Comparison of ENCODE assay signal across 12 cellular contexts in the genomic region with DNA sequence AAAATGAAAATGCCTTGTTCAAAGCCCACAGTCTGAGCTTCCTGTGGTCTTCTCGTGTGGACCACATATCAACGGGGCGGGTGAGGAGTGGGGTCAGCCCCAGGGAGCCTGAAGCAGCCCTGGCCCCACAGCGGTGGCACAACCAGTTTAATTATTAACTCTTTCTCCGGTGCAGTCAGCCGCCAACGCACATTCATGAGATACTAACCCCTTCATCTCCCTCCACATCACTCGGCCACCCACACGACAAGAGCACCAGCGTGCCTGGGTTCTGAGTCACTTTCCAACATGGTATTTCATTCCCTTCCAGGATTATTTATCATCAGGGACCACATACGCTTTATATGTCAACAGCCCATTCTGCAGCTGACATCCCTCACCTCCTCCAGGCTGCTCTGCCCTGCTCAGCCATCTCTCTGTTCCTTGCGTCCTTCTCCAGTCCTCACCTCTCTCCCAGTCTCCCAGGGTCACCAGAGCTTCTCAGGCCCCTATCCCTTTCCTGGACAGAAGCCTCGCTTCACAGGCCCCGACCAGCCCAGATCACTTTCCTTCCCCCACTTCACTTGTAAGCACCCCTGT. TPM values are rescaled to one million over a fixed set of nuclear protein-coding genes. Genes with fewer than 3 reads are reported as not detected.
DNase-seq lines count a peak whose midpoint lies in the region; ATAC-seq and TF ChIP-seq lines count a peak whose summit lies in the region.
"Had no signal": no experiment of that assay in that cellular context is flagged by ENCODE, and none has a peak within 500 bp of the region (broad histone marks: within the 10 kb centered on the region; RNA-seq: fewer than 3 reads in every experiment).

No MANE protein-coding gene starts in this region.

- H3K27me3 ChIP-seq in RWPE2 (ENCODE audit: insufficient read depth, poor library complexity, severe bottlenecking) (no peaks in the 10 kb centered on the region), skeletal muscle satellite cell (ENCODE audit: control insufficient read depth, insufficient read depth, low read length) (peaks cover 7% of the 10 kb centered on the region)

- no peak overlapping the region for H3K27ac ChIP-seq in RWPE2 (ENCODE audit: poor library complexity, severe bottlenecking)
- H3K27ac ChIP-seq: RWPE1 had no signal

- peak overlapping the region; percentile 60 for H3K4me2 ChIP-seq in skeletal muscle satellite cell (ENCODE audit: low read length)

- ATAC-seq in RWPE2 (ENCODE audit: low read depth) (peak; percentile 9; the same call in 1 of the 3 replicates), HG03378 (IDR thresholded peaks at IDR 0.05; ENCODE audit: unreplicated experiment) (no peak), HG02798 (IDR thresholded peaks at IDR 0.05; ENCODE audit: poor library complexity, unreplicated experiment) (no peak)
- ATAC-seq: activated CD8-positive, alpha-beta memory T cell treated with anti-CD3 and anti-CD28 coated beads, Interleukin-2, amount 10 ng/mL, durations not matched to agents 7 days and 5 days had no signal

- TF ChIP-seq CTCF in RWPE2 (IDR thresholded peaks at IDR 0.05; ENCODE audit: poor library complexity, severe bottlenecking) = no peak
- TF ChIP-seq CTCF in foreskin fibroblast (IDR thresholded peaks at IDR 0.05; ENCODE audit: low read depth, low read length) = no peak

- H3K36me3 ChIP-seq in RWPE2 (ENCODE audit: low read depth) (no peaks in the 10 kb centered on the region), skeletal muscle satellite cell (ENCODE audit: insufficient read depth, low read length) (no peaks in the 10 kb centered on the region)

- H3K4me1 ChIP-seq in RWPE2 (ENCODE audit: insufficient read depth, poor library complexity, severe bottlenecking) (no peaks in the 10 kb centered on the region), skeletal muscle satellite cell (ENCODE audit: control insufficient read depth, insufficient read depth, low read length) (peaks cover 20% of the 10 kb centered on the region)

- H3K4me3 ChIP-seq in RWPE2 (ENCODE audit: severe bottlenecking) (no peak overlapping the region), foreskin fibroblast (ENCODE audit: low read depth in 1 of 2, low read length in 2 of 2) (no peak overlapping the region), skeletal muscle satellite cell (ENCODE audit: low read length) (no peak overlapping the region)

- H3K9me3 ChIP-seq in RWPE2 (ENCODE audit: severe bottlenecking) (no peaks in the 10 kb centered on the region), skeletal muscle satellite cell (replicated peaks; ENCODE audit: low read length) (no peaks in the 10 kb centered on the region)

- peak; percentile 40 for DNase-seq in GM04504 (ENCODE audit: low read depth)
- no peak for DNase-seq in RWPE2 (ENCODE audit: low spot score)
- peak; percentile 28 to 63 for DNase-seq in foreskin fibroblast
- DNase-seq in COR-L47 (lab: John Stamatoyannopoulos, UW) = no peak
- DNase-seq in NCI-H510A treated with DMSO at 0.1 percent for 48 hours (lab: John Stamatoyannopoulos, UW) = no peak
- DNase-seq: activated CD8-positive, alpha-beta memory T cell treated with anti-CD3 and anti-CD28 coated beads, Interleukin-2, amount 10 ng/mL, durations not matched to agents 7 days and 5 days; naive B cell; NCI-H1092 had no signal

- peak overlapping the region; percentile 7 for H3K9ac ChIP-seq in skeletal muscle satellite cell (ENCODE audit: low read depth, low read length)

RNA-seq across cellular contexts. Expression of a gene that starts 48.0 kb away (rescaled TPM):
- total RNA-seq in skeletal muscle satellite cell (2012; rRNA removed) = 81.1 and 89.3 TPM in 2 replicates

Comparison
In these comparisons a context has a peak if more than half of its experiments do, and no peak if none do; other contexts are left out.
1. DNase-seq: peak in GM04504 (single experiment) and foreskin fibroblast (2 of 2); none in RWPE2 (single experiment), COR-L47 (single experiment) and NCI-H510A treated with DMSO at 0.1 percent for 48 hours (single experiment).